In genomic region chr6:18155273-18155863, GRCh38 we compare ENCODE assay signal across 8 cellular contexts. TPM values are rescaled to one million over a fixed set of nuclear protein-coding genes. Genes with fewer than 3 reads are reported as not detected.
DNase-seq lines count a peak whose midpoint lies in the region; ATAC-seq and TF ChIP-seq lines count a peak whose summit lies in the region.

Gene KDM1B, plus strand, starts transcription at chr6:18155422. Its CDS starts 4,474 bp downstream, at chr6:18159896.

- peak within 1 kb of the TSS; percentile 93 for H3K4me2 ChIP-seq in BLaER1

- no peaks in the 10 kb centered on the region for H3K9me3 ChIP-seq in BLaER1
- H3K9me3 ChIP-seq in lung (ENCODE audit: control insufficient read depth in 2 of 2, insufficient read depth in 1 of 2, low read length in 1 of 2) = no peaks in the 10 kb centered on the region

- DNase-seq in GM19238 (ENCODE audit: insufficient read length, low spot score) (peak; percentile 95), NCI-H526 (lab: John Stamatoyannopoulos, UW) (peak; percentile 91 to 99), lung (ENCODE audit: low spot score) (peak; percentile 99)
- DNase-seq in activated CD4-positive, alpha-beta T cell treated with anti-CD3 and anti-CD28 coated beads, Interleukin-2, amount 50 U/mL, for 48 hours = peak; percentile 97 to 98
- DNase-seq in effector CD4-positive, alpha-beta T cell = peak; percentile 96
- DNase-seq in stimulated activated CD4-positive, alpha-beta T cell treated with anti-CD3 and anti-CD28 coated beads, TNF-alpha, amount 100 ng/mL, for 24 hours (ENCODE audit: low read depth in 3 of 3) = peak; percentile 96 to 98 (median 97)

- H3K27me3 ChIP-seq in BLaER1 = no peaks in the 10 kb centered on the region
- no peaks in the 10 kb centered on the region for H3K27me3 ChIP-seq in lung (ENCODE audit: control insufficient read depth, insufficient read depth)

- WGBS in lung, 2 donors = 0% methylated on average over 67 of the region's 67 CpGs

- no peaks in the 10 kb centered on the region for H4K20me1 ChIP-seq in BLaER1

- peak within 1 kb of the TSS; percentile 100 for H3K4me3 ChIP-seq in BLaER1
- H3K4me3 ChIP-seq in lung = peak within 1 kb of the TSS; percentile 98

- ATAC-seq in HG03439 (IDR thresholded peaks at IDR 0.05; ENCODE audit: unreplicated experiment) = peak; percentile 95
- peak; percentile 97 for ATAC-seq in lung (ENCODE audit: insufficient read depth, low FRiP score)

- H3K27ac ChIP-seq in BLaER1 (peak within 1 kb of the TSS; percentile 94), lung (ENCODE audit: low read depth in 1 of 2, low read length in 1 of 2) (peak within 1 kb of the TSS; percentile 91 to 98)

- TF ChIP-seq CTCF in lung (IDR thresholded peaks at IDR 0.05; ENCODE audit: control extremely low read depth, extremely low read depth) = no peak

- H3K4me1 ChIP-seq in BLaER1 (peaks cover 19% of the 10 kb centered on the region), lung (ENCODE audit: control insufficient read depth in 2 of 2, insufficient read depth in 2 of 2, low read length in 2 of 2) (peaks cover 2 to 3% of the 10 kb centered on the region in 2 donors)

- H3K36me3 ChIP-seq in BLaER1 (peaks cover 16% of the 10 kb centered on the region), lung (ENCODE audit: control insufficient read depth in 2 of 2, insufficient read depth in 2 of 2, low read length in 2 of 2) (peaks cover 0 to 3% of the 10 kb centered on the region in 2 donors)

- peak within 1 kb of the TSS; percentile 93 for H3K9ac ChIP-seq in BLaER1

RNA-seq across cellular contexts. Expression of gene KDM1B, which starts in this region (rescaled TPM):
- total RNA-seq in lung = 10 to 100 TPM; 24.9 to 26.4 TPM
- 10 to 100 TPM in 1 of 2 donors, 1 to 10 TPM in 1; 4.1 to 14.4 TPM for polyA plus RNA-seq in lung

Comparison
In these comparisons a context has a peak if more than half of its experiments do, and no peak if none do; other contexts are left out.
1. Peak in every context shown above with its lines: DNase-seq, ATAC-seq, H3K4me3 ChIP-seq and H3K27ac ChIP-seq.